ENCODE assay signal across 8 cellular contexts in the genomic region with DNA sequence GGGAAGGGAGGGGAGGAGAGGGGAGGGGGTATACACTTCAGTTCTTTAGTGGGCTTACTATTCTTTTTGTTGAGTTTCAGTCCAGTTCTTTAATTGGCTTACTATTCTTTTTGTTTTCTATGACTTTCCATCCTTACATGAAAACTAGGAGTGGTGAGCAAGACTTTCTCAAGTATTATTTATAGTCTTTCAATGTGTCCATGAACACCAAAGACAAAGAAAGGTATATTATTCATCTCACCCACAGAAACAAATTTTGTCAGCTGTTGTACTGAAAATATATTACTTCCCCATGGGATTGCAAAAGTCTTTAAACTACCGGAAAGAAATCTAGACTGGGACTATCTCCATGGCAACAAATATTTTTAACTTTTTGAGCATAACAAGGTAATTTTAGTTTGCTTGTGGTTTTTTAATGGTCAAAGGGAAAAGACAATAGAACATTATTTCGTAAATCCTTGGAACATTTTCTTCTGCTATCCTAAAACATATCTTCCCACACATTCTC. TPM values are rescaled to one million over a fixed set of nuclear protein-coding genes. Genes with fewer than 3 reads are reported as not detected.
DNase-seq lines count a peak whose midpoint lies in the region; ATAC-seq, FAIRE-seq and TF ChIP-seq lines count a peak whose summit lies in the region.

No MANE protein-coding gene starts in this region.

- peak; percentile 89 for DNase-seq in GM04504 (ENCODE audit: low read depth)
- DNase-seq in SJCRH30: peak in 1 of 2 experiments; percentile 78
- peak; percentile 95 for DNase-seq in fibroblast of the aortic adventitia (ENCODE audit: low read depth)
- DNase-seq in sciatic nerve (ENCODE audit: low spot score): no peak
- no peak for DNase-seq in GM12892 (ENCODE audit: insufficient read length)
- no peak for DNase-seq in midbrain (lab: John Stamatoyannopoulos, UW)
- DNase-seq in NCI-H526 (lab: John Stamatoyannopoulos, UW): no peak

- peaks cover 3% of the 10 kb centered on the region; the same call in 1 of the 2 replicates for H3K36me3 ChIP-seq in SJCRH30

- peaks cover 16% of the 10 kb centered on the region for H3K4me1 ChIP-seq in SJCRH30

- FAIRE-seq in GM12892 (lab: Jason Lieb, UNC): no peak

- H3K27me3 ChIP-seq in SJCRH30: no peaks in the 10 kb centered on the region

- peak; percentile 89 for ATAC-seq in sciatic nerve
- ATAC-seq in HG02970 (IDR thresholded peaks at IDR 0.05; ENCODE audit: low FRiP score, unreplicated experiment): no peak

- TF ChIP-seq POLR2A in GM12892 (IDR thresholded peaks at IDR 0.05; ENCODE audit: low read depth, low read length): no peak

- H3K4me3 ChIP-seq in SJCRH30 (no peak overlapping the region), fibroblast of the aortic adventitia (ENCODE audit: low read depth, low read length) (no peak overlapping the region)

- intact Hi-C loops in sciatic nerve (cut with DNase I): no loop called here

- H3K9me3 ChIP-seq in SJCRH30 (replicated peaks): no peaks in the 10 kb centered on the region

- peak overlapping the region; percentile 58 for H3K27ac ChIP-seq in SJCRH30

- TF ChIP-seq CTCF in fibroblast of the aortic adventitia (IDR thresholded peaks at IDR 0.05; ENCODE audit: insufficient read depth, low read length): no peak

RNA-seq across cellular contexts. Expression of gene ADAM17, which starts 17.6 kb away (rescaled TPM):
- 26.2 and 27.4 TPM in 2 replicates for total RNA-seq in SJCRH30 (2014; rRNA removed; shearing (Covaris generic))
- total RNA-seq in fibroblast of the aortic adventitia (ENCODE audit: low replicate concordance): 40.1 and 108 TPM in 2 replicates
- 49.1 TPM for total RNA-seq in sciatic nerve
- 10.7 TPM for polyA plus RNA-seq in GM12892 (2012; ENCODE audit: missing spikeins)

Comparison
In these comparisons a context has a peak if more than half of its experiments do, and no peak if none do; other contexts are left out.
1. DNase-seq: peak in GM04504 (single experiment) and fibroblast of the aortic adventitia (single experiment); none in sciatic nerve (single experiment), GM12892 (single experiment), midbrain (single experiment) and NCI-H526 (0 of 2).